8 cellular contexts compared by ENCODE assay signal in genomic region chr16:29804455-29805231, GRCh38. TPM values are rescaled to one million over a fixed set of nuclear protein-coding genes. Genes with fewer than 3 reads are reported as not detected.
DNase-seq lines count a peak whose midpoint lies in the region; ATAC-seq and TF ChIP-seq lines count a peak whose summit lies in the region.

No MANE protein-coding gene starts in this region.

- H3K36me3 Mint-ChIP-seq in neural crest cell (ENCODE audit: low read depth) = peaks cover 21% of the 10 kb centered on the region

- DNase-seq in Caki2 (ENCODE audit: low read depth) (peak; percentile 60), HT-29 (ENCODE audit: low spot score) (peak; percentile 51), SK-N-MC (ENCODE audit: low read depth, low spot score) (no peak), epithelial cell of proximal tubule (ENCODE audit: low read depth) (no peak), neural crest cell (ENCODE audit: low read depth, low spot score) (no peak), OCI-M2 (lab: John Stamatoyannopoulos, UW; ENCODE audit: unreplicated experiment) (no peak), GM13976 (ENCODE audit: low spot score) (no peak)

- ATAC-seq in GM19328 (IDR thresholded peaks at IDR 0.05; ENCODE audit: unreplicated experiment) = no peak

- H3K9ac ChIP-seq in SK-N-MC (ENCODE audit: insufficient read length) = peak overlapping the region; percentile 91

- peak overlapping the region; percentile 97 for H3K27ac ChIP-seq in SK-N-MC

- no peaks in the 10 kb centered on the region for H3K9me3 ChIP-seq in SK-N-MC (ENCODE audit: low read depth, low read length)

- H3K4me3 Mint-ChIP-seq in neural crest cell = peak overlapping the region; percentile 94

- H3K27ac Mint-ChIP-seq in neural crest cell (ENCODE audit: unreplicated experiment) = peak overlapping the region; percentile 100

- H3K27me3 Mint-ChIP-seq in neural crest cell (ENCODE audit: low read depth) = peaks cover 16% of the 10 kb centered on the region

- H3K4me3 ChIP-seq in SK-N-MC (peak overlapping the region; percentile 83), epithelial cell of proximal tubule (ENCODE audit: low read depth, low read length) (peak overlapping the region; percentile 81)

- no peaks in the 10 kb centered on the region for H3K9me3 Mint-ChIP-seq in neural crest cell

- in situ Hi-C loops in Caki2 (cut with HindIII; ENCODE audit: low pct_unique_long_range_greater_than_20kb, low sequenced_read_pairs) (no loop called here), GM13976 (cut with MboI; ENCODE audit: low sequenced_read_pairs, unreplicated experiment) (no loop called here)

- TF ChIP-seq CTCF in epithelial cell of proximal tubule (conservative IDR thresholded peaks at IDR 0.05; ENCODE audit: low read depth, low read length) (no peak), neural crest cell (conservative IDR thresholded peaks at IDR 0.05) (no peak), GM13976 (IDR thresholded peaks at IDR 0.05; ENCODE audit: borderline replicate concordance, control extremely low read depth, extremely low read depth, insufficient read depth, missing control alignments) (no peak)

- H3K4me1 Mint-ChIP-seq in neural crest cell = peaks cover 33% of the 10 kb centered on the region

- peaks cover 58% of the 10 kb centered on the region for H3K36me3 ChIP-seq in SK-N-MC (ENCODE audit: insufficient read depth, low read length)

RNA-seq across cellular contexts. Expression of gene MAZ, which starts 1.7 kb away (rescaled TPM):
- total RNA-seq in Caki2 (2014; rRNA removed; shearing (Covaris generic); ENCODE audit: low replicate concordance) = 339 and 403 TPM in 2 replicates
- 795 and 814 TPM in 2 replicates for total RNA-seq in HT-29 (2014; rRNA removed; shearing (Covaris generic))
- 174 and 293 TPM in 2 replicates for total RNA-seq in epithelial cell of proximal tubule
- 605 and 635 TPM in 2 replicates for total RNA-seq in neural crest cell

RNA-seq across cellular contexts. Expression of gene PRRT2, which starts 7.3 kb away (rescaled TPM):
- total RNA-seq in Caki2 (2014; rRNA removed; shearing (Covaris generic); ENCODE audit: low replicate concordance) = not detected in 2 replicates
- 0.23 TPM in 1 of 2 replicates, not detected in the other for total RNA-seq in HT-29 (2014; rRNA removed; shearing (Covaris generic))
- total RNA-seq in epithelial cell of proximal tubule (0.35 TPM in 1 of 2 replicates, not detected in the other), neural crest cell (18.6 and 21.2 TPM in 2 replicates)

RNA-seq across cellular contexts. Expression of gene PAGR1, which starts 11.3 kb away (rescaled TPM):
- 117 and 122 TPM in 2 replicates for total RNA-seq in Caki2 (2014; rRNA removed; shearing (Covaris generic); ENCODE audit: low replicate concordance)
- total RNA-seq in HT-29 (2014; rRNA removed; shearing (Covaris generic)) = 57.4 and 65.1 TPM in 2 replicates
- total RNA-seq in epithelial cell of proximal tubule (62.3 and 63.2 TPM in 2 replicates), neural crest cell (47.6 and 48.4 TPM in 2 replicates)

RNA-seq across cellular contexts. Expression of gene KIF22, which starts 14.1 kb away (rescaled TPM):
- 168 and 188 TPM in 2 replicates for total RNA-seq in Caki2 (2014; rRNA removed; shearing (Covaris generic); ENCODE audit: low replicate concordance)
- total RNA-seq in HT-29 (2014; rRNA removed; shearing (Covaris generic)) = 127 and 134 TPM in 2 replicates
- total RNA-seq in epithelial cell of proximal tubule (105 and 118 TPM in 2 replicates), neural crest cell (162 and 173 TPM in 2 replicates)

RNA-seq across cellular contexts. Expression of gene MVP, which starts 15.6 kb away (rescaled TPM):
- total RNA-seq in Caki2 (2014; rRNA removed; shearing (Covaris generic); ENCODE audit: low replicate concordance) = 282 and 291 TPM in 2 replicates
- total RNA-seq in HT-29 (2014; rRNA removed; shearing (Covaris generic)) = 157 and 185 TPM in 2 replicates
- total RNA-seq in epithelial cell of proximal tubule (179 and 205 TPM in 2 replicates), neural crest cell (1.6 and 2.1 TPM in 2 replicates)

Comparison
In these comparisons a context has a peak if more than half of its experiments do, and no peak if none do; other contexts are left out.
1. DNase-seq: peak in Caki2 (single experiment) and HT-29 (single experiment); none in SK-N-MC (single experiment), epithelial cell of proximal tubule (single experiment), neural crest cell (single experiment), OCI-M2 (single experiment) and GM13976 (single experiment).
2. RNA of gene PRRT2, which starts 7.3 kb away (total RNA-seq): 18.6 to 21.2 TPM in neural crest cell; 0.35 TPM in epithelial cell of proximal tubule, not detected in Caki2 and 0.23 TPM in HT-29; every median in the first group is over 10 times any median in the second.